In genomic region chr13:100904293-100904976, GRCh38 we compare ENCODE assay signal across 10 cellular contexts.
"Had no signal": no experiment of that assay in that cellular context is flagged by ENCODE, and none has a peak within 500 bp of the region (broad histone marks: within the 10 kb centered on the region; RNA-seq: fewer than 3 reads in every experiment).

No MANE protein-coding gene starts in this region.

- H3K4me3 Mint-ChIP-seq: IgD-negative memory B cell had no signal

- H3K4me3 ChIP-seq: K562 had no signal

- H3K4me2 ChIP-seq: KMS-11 had no signal

- DNase-seq: IMR-90, Karpas-422, KBM-7, KG1 had no signal

- H3K36me3 Mint-ChIP-seq: IgD-negative memory B cell had no signal

- H3K4me1 Mint-ChIP-seq: IgD-negative memory B cell had no signal

- ATAC-seq: HepG2, K562 had no signal

- H3K27ac ChIP-seq: HL-60, KMS-11 had no signal

- H3K9ac ChIP-seq: KMS-11 had no signal

- H3K27ac Mint-ChIP-seq: IgD-negative memory B cell had no signal

- FAIRE-seq: HepG2, HTR-8/SVneo, K562 had no signal
